ENCODE assay signal across 8 cellular contexts in genomic region chr1:156748670-156749428, GRCh38. TPM values are rescaled to one million over a fixed set of nuclear protein-coding genes. Genes with fewer than 3 reads are reported as not detected.
DNase-seq lines count a peak whose midpoint lies in the region; TF ChIP-seq lines count a peak whose summit lies in the region.

No MANE protein-coding gene starts in this region.

- H3K4me3 ChIP-seq in skin epidermis: peak overlapping the region; percentile 56 to 99 (median 92)

- H3K27ac ChIP-seq in adipose tissue (ENCODE audit: low read depth, low read length) (peak overlapping the region; percentile 84), skin epidermis (peak overlapping the region; percentile 83 to 100 (median 99))

- WGBS in adipose tissue, 3 donors: 3 to 13% (median 5%) methylated on average over 9 of the region's 9 CpGs

- DNase-seq in ELF-1 (ENCODE audit: low read depth, low spot score): peak; percentile 36
- DNase-seq in LoVo (ENCODE audit: low spot score): peak; percentile 75
- DNase-seq in hippocampal formation (lab: John Stamatoyannopoulos, UW): peak; percentile 17 to 23
- DNase-seq in GM20000 (ENCODE audit: low spot score): no peak
- no peak for DNase-seq in stimulated activated CD4-positive, alpha-beta T cell treated with anti-CD3 and anti-CD28 coated beads, Interleukin-2, amount 100 ng/mL, for 48 hours
- no peak for DNase-seq in retina

- no peak for TF ChIP-seq CTCF in GM20000 (IDR thresholded peaks at IDR 0.05; ENCODE audit: extremely low read depth, missing control alignments)

RNA-seq across cellular contexts. Expression of gene HDGF, which starts 2.6 kb away (rescaled TPM):
- polyA plus RNA-seq in adipose tissue: 100 to 1,000 TPM in 2 of 3 donors, 10 to 100 TPM in 1; 51.7 to 120 (median 116) TPM

RNA-seq across cellular contexts. Expression of gene MRPL24, which starts 8.0 kb away (rescaled TPM):
- polyA plus RNA-seq in adipose tissue: 100 to 1,000 TPM; 104 to 178 (median 151) TPM

RNA-seq across cellular contexts. Expression of gene PRCC, which starts 18.5 kb away (rescaled TPM):
- 10 to 100 TPM; 16.6 to 38.7 (median 35.8) TPM for polyA plus RNA-seq in adipose tissue

RNA-seq across cellular contexts. Expression of gene ISG20L2, which starts 20.3 kb away (rescaled TPM):
- 10 to 100 TPM in 2 of 3 donors, 1 to 10 TPM in 1; 9.3 to 17.1 (median 15.7) TPM for polyA plus RNA-seq in adipose tissue

RNA-seq across cellular contexts. Expression of gene METTL25B, which starts 20.6 kb away (rescaled TPM):
- 10 to 100 TPM; 22.7 to 25.4 (median 24.6) TPM for polyA plus RNA-seq in adipose tissue

Comparison
In these comparisons a context has a peak if more than half of its experiments do, and no peak if none do; other contexts are left out.
1. DNase-seq: peak in ELF-1 (single experiment), LoVo (single experiment) and hippocampal formation (2 of 2); none in GM20000 (single experiment), stimulated activated CD4-positive, alpha-beta T cell treated with anti-CD3 and anti-CD28 coated beads, Interleukin-2, amount 100 ng/mL, for 48 hours (0 of 2) and retina (single experiment).